Comparison of ENCODE assay signal across 17 cellular contexts in genomic region chr1:32331549-32331948, GRCh38. TPM values are rescaled to one million over a fixed set of nuclear protein-coding genes. Genes with fewer than 3 reads are reported as not detected.
DNase-seq lines count a peak whose midpoint lies in the region; ATAC-seq, FAIRE-seq and TF ChIP-seq lines count a peak whose summit lies in the region.
"Had no signal": no experiment of that assay in that cellular context is flagged by ENCODE, and none has a peak within 500 bp of the region (broad histone marks: within the 10 kb centered on the region; RNA-seq: fewer than 3 reads in every experiment).

No MANE protein-coding gene starts in this region.

- peaks cover 83% of the 10 kb centered on the region for H3K36me3 ChIP-seq in K562 (ENCODE audit: control insufficient read depth, insufficient read depth, low read length)
- H3K36me3 ChIP-seq in trophoblast cell (ENCODE audit: control insufficient read depth in 1 of 2, insufficient read depth in 2 of 2, low read length in 2 of 2), result peaks cover 47 to 68% of the 10 kb centered on the region in 2 experiments
- H3K36me3 ChIP-seq in MG63, result peaks cover 49% of the 10 kb centered on the region

- H3T11ph ChIP-seq in H9 (ENCODE audit: low read length), result no peak overlapping the region

- no peak for FAIRE-seq in K562 (lab: Jason Lieb, UNC)
- no peak for FAIRE-seq in frontal cortex (lab: Jason Lieb, UNC)
- FAIRE-seq: keratinocyte had no signal

- H3K9me1 ChIP-seq in K562 (ENCODE audit: control insufficient read depth, insufficient read depth, low read length), result peaks cover 6% of the 10 kb centered on the region

- H3K36me3 Mint-ChIP-seq in H9 (ENCODE audit: insufficient read depth in 1 of 3, low read depth in 3 of 3), result peaks cover 41 to 84% (median 72%) of the 10 kb centered on the region in 3 experiments

- H3K9me3 Mint-ChIP-seq in H9, result no peaks in the 10 kb centered on the region; a peak in 1 of 5 replicates
- H3K9me3 Mint-ChIP-seq: dendritic cell treated with granulocyte-macrophage colony-stimulating factor and Interleukin-4, amounts not matched to agents 40 ng/mL and 50 ng/mL, for 4 days; stimulated activated naive CD8-positive, alpha-beta T cell treated with anti-CD3 and anti-CD28 coated beads, Interleukin-15, Interleukin-2, amounts not matched to agents 100 ng/mL and 50 ng/mL, for 24 hours had no signal

- H4K91ac ChIP-seq in H9 (ENCODE audit: insufficient read length, low read depth, low read length) (no peak overlapping the region), trophoblast cell (ENCODE audit: low read depth, low read length) (peak overlapping the region; percentile 14)

- no peak for TF ChIP-seq POLR2A in K562 (conservative IDR thresholded peaks at IDR 0.05)

- peak overlapping the region; percentile 34 to 93 (median 91); a peak in 5 of 7 replicates for H3K27ac Mint-ChIP-seq in H9
- H3K27ac Mint-ChIP-seq: dendritic cell treated with granulocyte-macrophage colony-stimulating factor and Interleukin-4, amounts not matched to agents 40 ng/mL and 50 ng/mL, for 4 days had no signal

- TF ChIP-seq EP300 in K562 (IDR thresholded peaks at IDR 0.05; ENCODE audit: low read length), result no peak

- intact Hi-C loops in K562 (cut with micrococcal nuclease), result no loop called here

- H4K8ac ChIP-seq in H9 (replicated peaks; ENCODE audit: insufficient read length, low read depth, low read length), result no peak overlapping the region
- no peak overlapping the region for H4K8ac ChIP-seq in trophoblast cell (ENCODE audit: low read depth, low read length)

- H3K4me1 Mint-ChIP-seq in H9, result peaks cover 24 to 34% of the 10 kb centered on the region in 2 experiments

- H3K23ac ChIP-seq in H9 (ENCODE audit: insufficient read length, low read depth, low read length) (no peak overlapping the region), trophoblast cell (ENCODE audit: low read length) (no peak overlapping the region)

- no peak overlapping the region for H3K14ac ChIP-seq in H9 (ENCODE audit: insufficient read depth, low read length)
- H3K14ac ChIP-seq in trophoblast cell (ENCODE audit: low read length), result no peak overlapping the region

- in situ Hi-C loops in K562 (cut with MboI), result no loop called here

- H4K5ac ChIP-seq in H9 (ENCODE audit: insufficient read length, low read depth, low read length), result no peak overlapping the region

- H2BK15ac ChIP-seq in H9 (ENCODE audit: low read depth, low read length), result no peak overlapping the region

- H3K4me3 ChIP-seq in K562 (no peak overlapping the region), trophoblast cell (ENCODE audit: low read depth, low read length) (no peak overlapping the region), MG63 (no peak overlapping the region)
- H3K4me3 ChIP-seq: esophagus muscularis mucosa, heart left ventricle, skin epidermis had no signal

- no peaks in the 10 kb centered on the region for H3K9me3 ChIP-seq in H9 (ENCODE audit: control insufficient read depth, low read depth, low read length)
- no peaks in the 10 kb centered on the region for H3K9me3 ChIP-seq in K562 (replicated peaks; ENCODE audit: control insufficient read depth, insufficient read depth, low read depth, low read length)
- no peaks in the 10 kb centered on the region for H3K9me3 ChIP-seq in trophoblast cell (ENCODE audit: insufficient read depth, low read depth, low read length)
- H3K9me3 ChIP-seq in MG63, result no peaks in the 10 kb centered on the region
- H3K9me3 ChIP-seq: esophagus muscularis mucosa, heart left ventricle had no signal

- H2BK20ac ChIP-seq in H9 (ENCODE audit: low read depth, low read length, poor library complexity, severe bottlenecking), result no peak overlapping the region

- H2BK120ac ChIP-seq in H9 (ENCODE audit: low read depth, low read length, poor library complexity, severe bottlenecking) (no peak overlapping the region), trophoblast cell (ENCODE audit: insufficient read depth, low read length, poor library complexity) (no peak overlapping the region)

- H3K27me3 ChIP-seq in H9 (ENCODE audit: insufficient read depth, low read length) (no peaks in the 10 kb centered on the region; the same call in 1 of the 2 replicates), K562 (ENCODE audit: control insufficient read depth in 2 of 2, insufficient read depth in 2 of 2, low read length in 2 of 2) (no peaks in the 10 kb centered on the region), trophoblast cell (ENCODE audit: insufficient read depth, low read length) (no peaks in the 10 kb centered on the region), MG63 (no peaks in the 10 kb centered on the region)
- H3K27me3 ChIP-seq: esophagus muscularis mucosa had no signal

- H2AFZ ChIP-seq in H9 (ENCODE audit: low read length), result no peak overlapping the region
- H2AFZ ChIP-seq in K562 (ENCODE audit: low read depth, low read length), result no peak overlapping the region
- no peak overlapping the region for H2AFZ ChIP-seq in trophoblast cell (ENCODE audit: insufficient read depth, low read length, poor library complexity)

- WGBS in H9 (ENCODE audit: extremely low coverage, insufficient read length, low lambda C conversion rate), result no CpG with 5 or more reads among the region's 12 CpGs
- 88% methylated on average over 12 of the region's 12 CpGs for WGBS in K562 (ENCODE audit: insufficient coverage, low coverage, missing lambda C conversion rate)
- WGBS in trophoblast cell (ENCODE audit: extremely low coverage, insufficient coverage, insufficient read length), result no CpG with 5 or more reads among the region's 12 CpGs

- H2BK12ac ChIP-seq in H9 (ENCODE audit: insufficient read length, low read depth, low read length), result no peak overlapping the region
- peak overlapping the region; percentile 29 for H2BK12ac ChIP-seq in trophoblast cell (ENCODE audit: low read length)

- CTCF ChIA-PET in K562 (lab: Yijun Ruan, JAX; ENCODE audit: low intra/inter-chr PET ratio), result interaction anchor here (0.6 kb wide), 1 partner anchor 64 kb away, joined by 3 read pairs; no protein-coding TSS in a partner anchor

- H2AK5ac ChIP-seq in H9 (ENCODE audit: insufficient read length, low read length) (no peak overlapping the region), trophoblast cell (ENCODE audit: low read length) (no peak overlapping the region)

- ATAC-seq in K562 (no peak), HG02759 (IDR thresholded peaks at IDR 0.05; ENCODE audit: unreplicated experiment) (no peak), HG02588 (IDR thresholded peaks at IDR 0.05; ENCODE audit: unreplicated experiment) (no peak)
- ATAC-seq: heart left ventricle had no signal

- H3K9ac ChIP-seq in H9 (ENCODE audit: extremely low read depth, insufficient read length, low read length), result no peak overlapping the region
- H3K9ac ChIP-seq in K562 (ENCODE audit: insufficient read depth in 1 of 2, low read depth in 2 of 2, low read length in 2 of 2), result peak overlapping the region in 1 of 2 experiments; percentile 62; a peak in 1 of 4 replicates
- no peak overlapping the region for H3K9ac ChIP-seq in trophoblast cell (ENCODE audit: low read length)

- TF ChIP-seq RAD21 in K562 (CRISPR knock-in tag; conservative IDR thresholded peaks at IDR 0.05 in 1 of 2, IDR thresholded peaks at IDR 0.05 in 1 of 2), result no peak

- H4K20me1 ChIP-seq in H9 (ENCODE audit: control insufficient read depth, insufficient read depth, insufficient read length), result no peaks in the 10 kb centered on the region
- H4K20me1 ChIP-seq in K562 (replicated peaks; ENCODE audit: control insufficient read depth, insufficient read depth, low read length), result peaks cover 14% of the 10 kb centered on the region; the same call in 1 of the 2 replicates

- peaks cover 6% of the 10 kb centered on the region for H3K27me3 Mint-ChIP-seq in H9 (ENCODE audit: low read depth)
- H3K27me3 Mint-ChIP-seq: stimulated activated naive CD8-positive, alpha-beta T cell treated with anti-CD3 and anti-CD28 coated beads, Interleukin-15, Interleukin-2, amounts not matched to agents 100 ng/mL and 50 ng/mL, for 24 hours had no signal

- H3K18ac ChIP-seq in H9 (ENCODE audit: insufficient read length, low read depth, low read length), result no peak overlapping the region
- H3K18ac ChIP-seq in trophoblast cell (ENCODE audit: low read length), result peak overlapping the region; percentile 39

- TF ChIP-seq CTCF in C4-2B (conservative IDR thresholded peaks at IDR 0.05) (no peak), H9 (conservative IDR thresholded peaks at IDR 0.05) (no peak), K562 (IDR thresholded peaks at IDR 0.05 in 2 of 3, conservative IDR thresholded peaks at IDR 0.05 in 1 of 3; ENCODE audit: insufficient read depth in 2 of 3, low read depth in 1 of 3, low read length in 3 of 3) (no peak)

- H3K79me1 ChIP-seq in H9 (ENCODE audit: insufficient read depth, low read depth, low read length, poor library complexity, severe bottlenecking) (no peaks in the 10 kb centered on the region), trophoblast cell (ENCODE audit: low read length) (peaks cover 19% of the 10 kb centered on the region)

- no peak overlapping the region for H3K4me2 ChIP-seq in H9 (ENCODE audit: insufficient read depth, insufficient read length, low read length)
- no peak overlapping the region for H3K4me2 ChIP-seq in K562 (ENCODE audit: insufficient read depth, low read length)
- H3K4me2 ChIP-seq in trophoblast cell (ENCODE audit: low read length), result no peak overlapping the region

- H2BK5ac ChIP-seq in H9 (ENCODE audit: insufficient read length, low read length), result no peak overlapping the region
- no peak overlapping the region for H2BK5ac ChIP-seq in trophoblast cell (ENCODE audit: low read depth, low read length, poor library complexity)

- no peak overlapping the region for H3K4ac ChIP-seq in H9 (ENCODE audit: low read depth, low read length)
- no peak overlapping the region for H3K4ac ChIP-seq in trophoblast cell (ENCODE audit: low read depth, low read length)

- no peak overlapping the region for H3K4me3 Mint-ChIP-seq in H9
- H3K4me3 Mint-ChIP-seq: dendritic cell treated with granulocyte-macrophage colony-stimulating factor and Interleukin-4, amounts not matched to agents 40 ng/mL and 50 ng/mL, for 4 days; stimulated activated naive CD8-positive, alpha-beta T cell treated with anti-CD3 and anti-CD28 coated beads, Interleukin-15, Interleukin-2, amounts not matched to agents 100 ng/mL and 50 ng/mL, for 24 hours had no signal

- H3K4me1 ChIP-seq in H9 (ENCODE audit: insufficient read depth, low read length) (peaks cover 3% of the 10 kb centered on the region; the same call in 1 of the 2 replicates), K562 (replicated peaks in 1 of 2; ENCODE audit: control insufficient read depth in 2 of 2, insufficient read depth in 2 of 2, low read length in 2 of 2) (peaks cover 18 to 23% of the 10 kb centered on the region in 2 experiments), trophoblast cell (ENCODE audit: control insufficient read depth in 1 of 2, insufficient read depth in 2 of 2, low read length in 2 of 2) (peaks cover 25 to 28% of the 10 kb centered on the region in 2 experiments)

- H3K27ac ChIP-seq in C4-2B (peak overlapping the region; percentile 50; the same call in 1 of the 2 replicates), H9 (ENCODE audit: insufficient read length, low read depth, low read length) (no peak overlapping the region), K562 (ENCODE audit: extremely low read depth, low read depth, low read length) (no peak overlapping the region), trophoblast cell (ENCODE audit: low read depth, low read length) (peak overlapping the region; percentile 82)
- H3K27ac ChIP-seq: esophagus muscularis mucosa, heart left ventricle had no signal

- DNase-seq in H9, result no peak
- DNase-seq in K562 (ENCODE audit: extremely low read depth in 1 of 4, low spot score in 3 of 4), result no peak
- no peak for DNase-seq in trophoblast cell
- DNase-seq in frontal cortex (ENCODE audit: low spot score in 2 of 2), result no peak
- DNase-seq in MG63, result no peak
- DNase-seq: activated gamma-delta T cell, DMS153, heart left ventricle, NCI-H1436 treated with DMSO at 0.1 percent for 48 hours had no signal

- H3K79me2 ChIP-seq in H9 (ENCODE audit: insufficient read depth, low read length), result peaks cover 6% of the 10 kb centered on the region; the same call in 1 of the 2 replicates
- H3K79me2 ChIP-seq in K562 (ENCODE audit: control insufficient read depth, insufficient read depth, low read length), result peaks cover 27% of the 10 kb centered on the region
- H3K79me2 ChIP-seq in trophoblast cell (ENCODE audit: control insufficient read depth, insufficient read depth, low read length, poor library complexity), result peaks cover 16% of the 10 kb centered on the region

- H3K56ac ChIP-seq in H9 (ENCODE audit: insufficient read length, low read depth, low read length), result no peak overlapping the region

- no TSS peak for BruUV-seq in K562 (replicated peaks; lab: Mats Ljungman, UMichigan)

- peaks cover 11% of the 10 kb centered on the region for H3K23me2 ChIP-seq in H9 (ENCODE audit: insufficient read length, low read depth, low read length, poor library complexity, severe bottlenecking)

- H4K12ac ChIP-seq in trophoblast cell (ENCODE audit: low read depth, low read length), result no peak overlapping the region

- POLR2A ChIA-PET in K562 (lab: Yijun Ruan, JAX), result interaction anchor here (0.6 to 5.9 kb wide), 17 partner anchors 10 to 189 kb away, joined by 3 to 75 read pairs (median 4); partner anchors contain the start of genes BSDC1, CCDC28B and HDAC1

RNA-seq across cellular contexts. Expression of gene MARCKSL1, which starts 4.5 kb away (rescaled TPM):
- 457 and 470 TPM in 2 replicates for total RNA-seq in H9 (2021)
- total RNA-seq in K562 (2011; cell fraction: chromatin; rRNA removed; ENCODE audit: low replicate concordance), result 19.8 and 52.7 TPM in 2 replicates
- total RNA-seq in K562 (2011; cell fraction: nucleolus; rRNA removed), result 56.5 and 63.0 TPM in 2 replicates
- total RNA-seq in K562 (2011; cell fraction: nucleoplasm; rRNA removed), result 61.2 and 72.0 TPM in 2 replicates
- total RNA-seq in K562 (2014; rRNA removed), result 155 and 188 TPM in 2 replicates
- 85.0 and 89.5 TPM in 2 replicates for total RNA-seq in K562 (2014; rRNA removed; fragmentation: Illumina TruSeq; extraction: Trizol)
- 99.5 and 102 TPM in 2 replicates for total RNA-seq in K562 (2015; rRNA removed; fragmentation: Illumina TruSeq; extraction: Trizol)
- total RNA-seq in K562 (2021), result 236 and 247 TPM in 2 replicates
- 202 and 216 TPM in 2 replicates for polyA plus RNA-seq in K562 (2011; rRNA removed)
- 300 and 303 TPM in 2 replicates for polyA plus RNA-seq in K562 (2011; cell fraction: cytosol; rRNA removed)
- polyA plus RNA-seq in K562 (2011; cell fraction: nucleus; rRNA removed), result 63.0 and 65.4 TPM in 2 replicates
- polyA plus RNA-seq in K562 (2012), result 99.2 and 141 TPM in 2 replicates
- polyA plus RNA-seq in K562 (2014; fragmentation: Illumina TruSeq; extraction: Trizol), result 325 and 361 TPM in 2 replicates
- polyA plus RNA-seq in K562 (2014; fragmentation: Nextera tagmentation; extraction: Ambion mirVana), result 10 to 100 TPM; 14.7 to 14.8 TPM
- polyA plus RNA-seq in K562 (2014; rRNA removed), result 256 and 262 TPM in 2 replicates
- 110 and 133 TPM in 2 replicates for polyA minus RNA-seq in K562 (2011; rRNA and poly(A)+ RNA removed)
- polyA minus RNA-seq in K562 (2011; cell fraction: cytosol; rRNA and poly(A)+ RNA removed), result 77.4 and 89.7 TPM in 2 replicates
- 30.2 and 47.4 TPM in 2 replicates for polyA minus RNA-seq in K562 (2011; cell fraction: nucleus; rRNA and poly(A)+ RNA removed)
- polyA plus RNA-seq in trophoblast cell (2013), result 437 and 455 TPM in 2 replicates
- 373 TPM for total RNA-seq in frontal cortex
- 12.6 and 19.1 TPM in 2 replicates for total RNA-seq in MG63 (2014; rRNA removed; shearing (Covaris generic); ENCODE audit: low replicate concordance)

RNA-seq across cellular contexts. Expression of gene FAM229A, which starts 30.7 kb away (rescaled TPM):
- total RNA-seq in H9 (2021) (5.6 and 8.3 TPM in 2 replicates), K562 (2014; rRNA removed) (6.7 and 7.4 TPM in 2 replicates), K562 (2014; rRNA removed; fragmentation: Illumina TruSeq; extraction: Trizol) (3.6 and 4.0 TPM in 2 replicates), K562 (2015; rRNA removed; fragmentation: Illumina TruSeq; extraction: Trizol) (2.9 and 3.4 TPM in 2 replicates), K562 (2021) (11.6 and 12.7 TPM in 2 replicates), frontal cortex (2.0 TPM)
- total RNA-seq in K562 (2011; cell fraction: chromatin; rRNA removed; ENCODE audit: low replicate concordance), result 86.3 and 131 TPM in 2 replicates
- total RNA-seq in K562 (2011; cell fraction: nucleolus; rRNA removed), result 70.1 and 80.5 TPM in 2 replicates
- total RNA-seq in K562 (2011; cell fraction: nucleoplasm; rRNA removed), result 83.9 and 97.2 TPM in 2 replicates
- polyA plus RNA-seq in K562 (2011; rRNA removed) (10.9 and 18.6 TPM in 2 replicates), K562 (2014; fragmentation: Illumina TruSeq; extraction: Trizol) (9.5 and 9.7 TPM in 2 replicates), K562 (2014; fragmentation: Nextera tagmentation; extraction: Ambion mirVana) (under 1 TPM; 0.04 TPM), K562 (2014; rRNA removed) (17.9 and 21.6 TPM in 2 replicates)
- polyA plus RNA-seq in K562 (2011; cell fraction: cytosol; rRNA removed), result 7.0 and 9.1 TPM in 2 replicates
- polyA plus RNA-seq in K562 (2011; cell fraction: nucleus; rRNA removed), result 76.1 and 118 TPM in 2 replicates
- 9.5 and 33.7 TPM in 2 replicates for polyA plus RNA-seq in K562 (2012)
- 4.5 and 5.5 TPM in 2 replicates for polyA minus RNA-seq in K562 (2011; rRNA and poly(A)+ RNA removed)
- 1.1 and 1.6 TPM in 2 replicates for polyA minus RNA-seq in K562 (2011; cell fraction: cytosol; rRNA and poly(A)+ RNA removed)
- polyA minus RNA-seq in K562 (2011; cell fraction: nucleus; rRNA and poly(A)+ RNA removed), result 13.0 and 14.4 TPM in 2 replicates
- polyA plus RNA-seq in trophoblast cell (2013), result 5.0 and 5.5 TPM in 2 replicates
- 0.10 TPM in 1 of 2 replicates, not detected in the other for total RNA-seq in MG63 (2014; rRNA removed; shearing (Covaris generic); ENCODE audit: low replicate concordance)

RNA-seq across cellular contexts. Expression of gene TSSK3, which starts 30.8 kb away (rescaled TPM):
- 1.6 and 2.1 TPM in 2 replicates for total RNA-seq in H9 (2021)
- 22.5 and 34.3 TPM in 2 replicates for total RNA-seq in K562 (2011; cell fraction: chromatin; rRNA removed; ENCODE audit: low replicate concordance)
- total RNA-seq in K562 (2011; cell fraction: nucleolus; rRNA removed), result 17.5 and 20.7 TPM in 2 replicates
- 28.9 and 47.3 TPM in 2 replicates for total RNA-seq in K562 (2011; cell fraction: nucleoplasm; rRNA removed)
- 0.27 and 1.8 TPM in 2 replicates for total RNA-seq in K562 (2014; rRNA removed)
- 1.9 and 2.5 TPM in 2 replicates for total RNA-seq in K562 (2014; rRNA removed; fragmentation: Illumina TruSeq; extraction: Trizol)
- total RNA-seq in K562 (2015; rRNA removed; fragmentation: Illumina TruSeq; extraction: Trizol), result 2.8 and 4.3 TPM in 2 replicates
- 2.3 and 3.3 TPM in 2 replicates for total RNA-seq in K562 (2021)
- polyA plus RNA-seq in K562 (2011; rRNA removed), result 2.8 and 3.6 TPM in 2 replicates
- 1.4 and 4.1 TPM in 2 replicates for polyA plus RNA-seq in K562 (2011; cell fraction: cytosol; rRNA removed)
- polyA plus RNA-seq in K562 (2011; cell fraction: nucleus; rRNA removed), result 8.9 and 10.3 TPM in 2 replicates
- 1.8 and 11.1 TPM in 2 replicates for polyA plus RNA-seq in K562 (2012)
- polyA plus RNA-seq in K562 (2014; fragmentation: Illumina TruSeq; extraction: Trizol), result 1.6 and 3.2 TPM in 2 replicates
- polyA plus RNA-seq in K562 (2014; fragmentation: Nextera tagmentation; extraction: Ambion mirVana), result under 1 TPM; 0.66 to 0.82 TPM
- 1.9 and 2.2 TPM in 2 replicates for polyA plus RNA-seq in K562 (2014; rRNA removed)
- 1.8 and 1.9 TPM in 2 replicates for polyA minus RNA-seq in K562 (2011; rRNA and poly(A)+ RNA removed)
- polyA minus RNA-seq in K562 (2011; cell fraction: cytosol; rRNA and poly(A)+ RNA removed), result not detected in 2 replicates
- polyA minus RNA-seq in K562 (2011; cell fraction: nucleus; rRNA and poly(A)+ RNA removed), result 3.2 and 4.4 TPM in 2 replicates
- polyA plus RNA-seq in trophoblast cell (2013), result 0.61 and 0.67 TPM in 2 replicates
- total RNA-seq in frontal cortex, result 0.41 TPM
- total RNA-seq in MG63 (2014; rRNA removed; shearing (Covaris generic); ENCODE audit: low replicate concordance), result not detected in 2 replicates

RNA-seq across cellular contexts. Expression of gene HDAC1, which starts 39.7 kb away (rescaled TPM):
- 162 and 174 TPM in 2 replicates for total RNA-seq in H9 (2021)
- 321 and 515 TPM in 2 replicates for total RNA-seq in K562 (2011; cell fraction: chromatin; rRNA removed; ENCODE audit: low replicate concordance)
- total RNA-seq in K562 (2011; cell fraction: nucleolus; rRNA removed), result 309 and 314 TPM in 2 replicates
- total RNA-seq in K562 (2011; cell fraction: nucleoplasm; rRNA removed), result 269 and 306 TPM in 2 replicates
- 169 and 182 TPM in 2 replicates for total RNA-seq in K562 (2014; rRNA removed)
- total RNA-seq in K562 (2014; rRNA removed; fragmentation: Illumina TruSeq; extraction: Trizol), result 193 and 197 TPM in 2 replicates
- 169 and 180 TPM in 2 replicates for total RNA-seq in K562 (2015; rRNA removed; fragmentation: Illumina TruSeq; extraction: Trizol)
- 182 and 185 TPM in 2 replicates for total RNA-seq in K562 (2021)
- 384 and 397 TPM in 2 replicates for polyA plus RNA-seq in K562 (2011; rRNA removed)
- polyA plus RNA-seq in K562 (2011; cell fraction: cytosol; rRNA removed), result 176 and 327 TPM in 2 replicates
- polyA plus RNA-seq in K562 (2011; cell fraction: nucleus; rRNA removed), result 496 and 637 TPM in 2 replicates
- polyA plus RNA-seq in K562 (2012), result 225 and 429 TPM in 2 replicates
- 213 and 224 TPM in 2 replicates for polyA plus RNA-seq in K562 (2014; fragmentation: Illumina TruSeq; extraction: Trizol)
- 100 to 1,000 TPM; 183 to 205 TPM for polyA plus RNA-seq in K562 (2014; fragmentation: Nextera tagmentation; extraction: Ambion mirVana)
- polyA plus RNA-seq in K562 (2014; rRNA removed), result 210 and 239 TPM in 2 replicates
- 318 and 361 TPM in 2 replicates for polyA minus RNA-seq in K562 (2011; rRNA and poly(A)+ RNA removed)
- polyA minus RNA-seq in K562 (2011; cell fraction: cytosol; rRNA and poly(A)+ RNA removed), result 89.8 and 90.4 TPM in 2 replicates
- polyA minus RNA-seq in K562 (2011; cell fraction: nucleus; rRNA and poly(A)+ RNA removed), result 144 and 207 TPM in 2 replicates
- polyA plus RNA-seq in trophoblast cell (2013), result 58.2 and 60.3 TPM in 2 replicates
- 19.6 TPM for total RNA-seq in frontal cortex
- total RNA-seq in MG63 (2014; rRNA removed; shearing (Covaris generic); ENCODE audit: low replicate concordance), result 88.0 and 98.3 TPM in 2 replicates

Comparison
In these comparisons a context has a peak if more than half of its experiments do, and no peak if none do; other contexts are left out.
1. H3K27ac ChIP-seq: peak in C4-2B (single experiment) and trophoblast cell (single experiment); none in H9 (single experiment) and K562 (single experiment).